Comparison of ENCODE assay signal across 12 cellular contexts in the genomic region with DNA sequence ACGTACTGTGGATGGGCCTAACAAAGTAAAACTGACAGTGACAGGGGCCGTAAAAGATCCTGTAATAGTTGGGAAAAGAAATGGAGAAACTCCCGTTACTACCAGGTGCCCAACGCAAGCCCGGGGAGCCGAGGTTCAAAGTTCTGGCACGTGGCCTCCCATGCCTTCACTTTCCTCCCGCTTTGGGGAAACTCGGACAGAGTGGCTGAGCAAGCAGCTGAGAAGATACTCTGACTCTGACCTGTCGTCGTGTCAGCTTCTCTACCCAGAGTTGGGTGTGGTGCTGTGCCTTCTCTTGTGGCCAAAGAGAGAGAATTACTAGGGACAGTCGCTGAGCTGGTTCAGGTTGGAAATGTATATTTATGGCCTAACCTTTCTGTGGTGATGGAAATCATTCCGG. TPM values are rescaled to one million over a fixed set of nuclear protein-coding genes. Genes with fewer than 3 reads are reported as not detected.
A peak's percentile ranks its signal among the peaks of the same experiment; 100 is the strongest.
DNase-seq lines count a peak whose midpoint lies in the region; ATAC-seq and TF ChIP-seq lines count a peak whose summit lies in the region.
"Had no signal": no experiment of that assay in that cellular context is flagged by ENCODE, and none has a peak within 500 bp of the region (broad histone marks: within the 10 kb centered on the region; RNA-seq: fewer than 3 reads in every experiment).

No MANE protein-coding gene starts in this region.

- DNase-seq in heart right ventricle (no peak), cardiac septum (ENCODE audit: low spot score) (no peak), mesendoderm (no peak), type B pancreatic cell (ENCODE audit: extremely low spot score, unreplicated experiment) (no peak), NCI-H2029 (lab: John Stamatoyannopoulos, UW) (no peak)
- DNase-seq: foreskin melanocyte, KG1, NCI-H226, SHP77 treated with DMSO at 0.1 percent for 48 hours had no signal

- H3K79me1 ChIP-seq in mesendoderm (ENCODE audit: low read length): peaks cover 4% of the 10 kb centered on the region

- no peak overlapping the region for H3K18ac ChIP-seq in mesendoderm (ENCODE audit: low read length)

- H4K8ac ChIP-seq in mesendoderm (ENCODE audit: low read depth, low read length): no peak overlapping the region

- H3K23ac ChIP-seq in mesendoderm (ENCODE audit: low read length): no peak overlapping the region

- peak overlapping the region; percentile 89 for H3K4me3 Mint-ChIP-seq in activated naive CD8-positive, alpha-beta T cell
- H3K4me3 Mint-ChIP-seq in type B pancreatic cell: peak overlapping the region; percentile 91

- peaks cover 21% of the 10 kb centered on the region for H3K27me3 Mint-ChIP-seq in activated naive CD8-positive, alpha-beta T cell
- peaks cover 74% of the 10 kb centered on the region for H3K27me3 Mint-ChIP-seq in type B pancreatic cell

- peaks cover 12% of the 10 kb centered on the region for H3K4me1 Mint-ChIP-seq in activated naive CD8-positive, alpha-beta T cell (ENCODE audit: low read depth)
- peaks cover 26% of the 10 kb centered on the region for H3K4me1 Mint-ChIP-seq in type B pancreatic cell (ENCODE audit: unreplicated experiment)

- peak overlapping the region; percentile 56 for H3K4me2 ChIP-seq in mesendoderm (ENCODE audit: low read length)

- no peaks in the 10 kb centered on the region for H3K36me3 Mint-ChIP-seq in activated naive CD8-positive, alpha-beta T cell
- no peaks in the 10 kb centered on the region for H3K36me3 Mint-ChIP-seq in type B pancreatic cell

- H2BK15ac ChIP-seq in mesendoderm (replicated peaks; ENCODE audit: low read depth): no peak overlapping the region

- H3K4me1 ChIP-seq in heart right ventricle (peaks cover 0 to 66% (median 22%) of the 10 kb centered on the region in 9 donors), mesendoderm (ENCODE audit: control insufficient read depth, low read depth, low read length) (peaks cover 2% of the 10 kb centered on the region)

- no peak overlapping the region for H3K9ac ChIP-seq in mesendoderm (ENCODE audit: low read length)

- ATAC-seq in heart right ventricle: no peak
- no peak for ATAC-seq in GM18517 (IDR thresholded peaks at IDR 0.05; ENCODE audit: unreplicated experiment)
- ATAC-seq in HG02763 (IDR thresholded peaks at IDR 0.05; ENCODE audit: unreplicated experiment): no peak

- WGBS in heart right ventricle, 2 donors: 34 to 51% methylated on average over 13 of the region's 13 CpGs
- no CpG with 5 or more reads among the region's 13 CpGs for WGBS in mesendoderm (ENCODE audit: extremely low coverage, insufficient coverage, low lambda C conversion rate)

- H3K27me3 ChIP-seq in heart right ventricle (peaks cover 0 to 82% (median 20%) of the 10 kb centered on the region in 7 donors), mesendoderm (ENCODE audit: insufficient read depth, low read length, poor library complexity) (no peaks in the 10 kb centered on the region)

- H3K36me3 ChIP-seq in heart right ventricle: no peaks in the 10 kb centered on the region
- no peaks in the 10 kb centered on the region for H3K36me3 ChIP-seq in mesendoderm (ENCODE audit: control insufficient read depth, insufficient read depth, low read length)

- H3K4ac ChIP-seq in mesendoderm (ENCODE audit: low read depth, low read length): no peak overlapping the region

- H3K56ac ChIP-seq in mesendoderm (ENCODE audit: low read length): no peak overlapping the region

- H3K4me3 ChIP-seq in heart right ventricle (peak overlapping the region in 9 of 10 donors; percentile 57 to 67 (median 63)), mesendoderm (ENCODE audit: low read length) (no peak overlapping the region)

- H3K27ac ChIP-seq in heart right ventricle (peak overlapping the region in 8 of 10 donors; percentile 61 to 88 (median 81)), mesendoderm (ENCODE audit: low read depth, low read length) (no peak overlapping the region)

- H2BK5ac ChIP-seq in mesendoderm (ENCODE audit: low read length): no peak overlapping the region

- intact Hi-C loops in heart right ventricle (cut with DNase I): no loop called here
- intact Hi-C loops in cardiac septum (cut with DNase I): no loop called here

- H3K9me3 Mint-ChIP-seq in activated naive CD8-positive, alpha-beta T cell (ENCODE audit: low read depth): no peaks in the 10 kb centered on the region
- H3K9me3 Mint-ChIP-seq in type B pancreatic cell: no peaks in the 10 kb centered on the region

- H3K27ac Mint-ChIP-seq in activated naive CD8-positive, alpha-beta T cell: peak overlapping the region; percentile 54
- H3K27ac Mint-ChIP-seq in type B pancreatic cell: peak overlapping the region; percentile 90

- no peaks in the 10 kb centered on the region for H3K79me2 ChIP-seq in mesendoderm (ENCODE audit: control insufficient read depth, insufficient read depth, low read length)

- no peak overlapping the region for H4K5ac ChIP-seq in mesendoderm (ENCODE audit: low read length)

- no peak for TF ChIP-seq CTCF in heart right ventricle (IDR thresholded peaks at IDR 0.05)
- TF ChIP-seq CTCF in type B pancreatic cell (conservative IDR thresholded peaks at IDR 0.05): no peak

- H2AK5ac ChIP-seq in mesendoderm (ENCODE audit: low read length): no peak overlapping the region

- H2BK120ac ChIP-seq in mesendoderm (ENCODE audit: low read depth, low read length): no peak overlapping the region

- H3K9me3 ChIP-seq in heart right ventricle: no peaks in the 10 kb centered on the region

RNA-seq across cellular contexts. Expression of a gene that starts 1.7 kb away (rescaled TPM):
- total RNA-seq in heart right ventricle: 10 to 100 TPM; 19.6 to 53.5 (median 36.5) TPM
- polyA plus RNA-seq in heart right ventricle: 10 to 100 TPM; 14.1 to 58.7 TPM
- total RNA-seq in cardiac septum: 65.3 TPM
- 16.0 TPM for polyA plus RNA-seq in mesendoderm (2013, experiment 1 of 2)
- polyA plus RNA-seq in mesendoderm (2013, experiment 2 of 2): 14.7 TPM
- 32.5 and 103 TPM in 2 replicates for total RNA-seq in type B pancreatic cell (ENCODE audit: low replicate concordance)

RNA-seq across cellular contexts. Expression of a gene that starts 60.0 kb away (rescaled TPM):
- total RNA-seq in heart right ventricle (1 to 10 TPM; 1.8 to 4.5 (median 3.6) TPM), cardiac septum (2.2 TPM), type B pancreatic cell (ENCODE audit: low replicate concordance) (17.8 and 24.1 TPM in 2 replicates)
- polyA plus RNA-seq in heart right ventricle: 1 to 10 TPM; 2.4 to 4.2 TPM
- polyA plus RNA-seq in mesendoderm (2013, experiment 1 of 2): 19.5 TPM
- polyA plus RNA-seq in mesendoderm (2013, experiment 2 of 2): 21.2 TPM
